In the genomic region with DNA sequence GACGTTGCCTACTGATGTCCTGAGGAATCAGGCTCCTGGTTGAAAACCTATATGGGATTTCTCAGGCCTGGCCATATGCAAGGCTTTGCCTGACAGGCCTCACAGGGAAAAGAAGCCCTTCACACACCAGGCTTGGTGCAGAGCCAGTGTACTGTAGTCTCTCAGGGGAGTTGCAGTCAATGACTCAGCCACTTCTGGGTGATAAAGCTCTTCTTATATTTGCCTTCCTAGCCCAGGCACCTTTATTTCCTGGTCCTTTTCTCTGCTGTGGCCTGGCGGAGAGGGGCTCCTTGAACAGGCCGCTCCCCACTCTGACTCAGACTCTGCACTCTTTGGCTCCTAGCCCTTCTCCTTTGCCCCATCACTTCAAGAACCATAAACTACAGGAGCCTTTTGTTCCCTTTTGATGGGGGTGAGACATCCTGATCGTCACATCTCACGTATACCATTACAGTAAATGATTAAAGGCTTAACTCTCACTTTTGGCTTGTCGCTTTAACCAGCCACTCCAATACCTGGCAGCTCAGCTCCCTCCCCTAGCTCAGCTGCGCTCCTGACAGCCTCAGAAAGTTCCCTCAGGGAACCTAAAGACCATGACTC, we compare ENCODE assay signal across 8 cellular contexts. TPM values are rescaled to one million over a fixed set of nuclear protein-coding genes. Genes with fewer than 3 reads are reported as not detected.
A peak's percentile ranks its signal among the peaks of the same experiment; 100 is the strongest.
DNase-seq lines count a peak whose midpoint lies in the region; ATAC-seq and TF ChIP-seq lines count a peak whose summit lies in the region.

No MANE protein-coding gene starts in this region.

- peak overlapping the region; percentile 18 for H2AK5ac ChIP-seq in trophoblast cell (ENCODE audit: low read length)

- no peak overlapping the region for H3K4me3 ChIP-seq in BLaER1 treated with 17β-estradiol and CSF1 and Interleukin-3, amounts not matched to agents 10 nM and 100 nM
- H3K4me3 ChIP-seq in esophagus squamous epithelium = no peak overlapping the region
- H3K4me3 ChIP-seq in trophoblast cell (ENCODE audit: low read depth, low read length) = no peak overlapping the region

- WGBS in esophagus squamous epithelium, 2 donors = 46 to 63% methylated on average over 7 of the region's 7 CpGs
- no CpG with 5 or more reads among the region's 7 CpGs for WGBS in trophoblast cell (ENCODE audit: extremely low coverage, insufficient coverage, insufficient read length)

- peak overlapping the region; percentile 89 for H4K8ac ChIP-seq in trophoblast cell (ENCODE audit: low read depth, low read length)

- no peak overlapping the region for H3K23ac ChIP-seq in trophoblast cell (ENCODE audit: low read length)

- intact Hi-C loops in esophagus squamous epithelium (cut with DNase I) = no loop called here

- peak overlapping the region; percentile 35 for H2BK120ac ChIP-seq in trophoblast cell (ENCODE audit: insufficient read depth, low read length, poor library complexity)

- H2BK5ac ChIP-seq in trophoblast cell (ENCODE audit: low read depth, low read length, poor library complexity) = peak overlapping the region; percentile 87

- H3K4ac ChIP-seq in trophoblast cell (ENCODE audit: low read depth, low read length) = no peak overlapping the region

- peak overlapping the region; percentile 96 for H4K91ac ChIP-seq in trophoblast cell (ENCODE audit: low read depth, low read length)

- H3K36me3 ChIP-seq in BLaER1 treated with 17β-estradiol and CSF1 and Interleukin-3, amounts not matched to agents 10 nM and 100 nM = peaks cover 0 to 28% (median 0%) of the 10 kb centered on the region in 11 experiments; a peak in 4 of 22 replicates
- no peaks in the 10 kb centered on the region for H3K36me3 ChIP-seq in esophagus squamous epithelium
- H3K36me3 ChIP-seq in trophoblast cell (ENCODE audit: control insufficient read depth in 1 of 2, insufficient read depth in 2 of 2, low read length in 2 of 2) = no peaks in the 10 kb centered on the region

- peak overlapping the region in 8 of 11 experiments; percentile 10 to 79 (median 44); a peak in 15 of 22 replicates for H3K27ac ChIP-seq in BLaER1 treated with 17β-estradiol and CSF1 and Interleukin-3, amounts not matched to agents 10 nM and 100 nM
- H3K27ac ChIP-seq in esophagus squamous epithelium (peak overlapping the region; percentile 29 to 64 (median 56)), trophoblast cell (ENCODE audit: low read depth, low read length) (peak overlapping the region; percentile 94)

- peaks cover 10 to 26% (median 15%) of the 10 kb centered on the region in 10 experiments for H3K4me1 ChIP-seq in BLaER1 treated with 17β-estradiol and CSF1 and Interleukin-3, amounts not matched to agents 10 nM and 100 nM
- peaks cover 0 to 21% (median 0%) of the 10 kb centered on the region in 3 donors for H3K4me1 ChIP-seq in esophagus squamous epithelium
- peaks cover 12 to 16% of the 10 kb centered on the region in 2 experiments for H3K4me1 ChIP-seq in trophoblast cell (ENCODE audit: control insufficient read depth in 1 of 2, insufficient read depth in 2 of 2, low read length in 2 of 2)

- peak overlapping the region; percentile 91 for H3K18ac ChIP-seq in trophoblast cell (ENCODE audit: low read length)

- peak overlapping the region in 2 of 11 experiments; percentile 30 to 49; a peak in 3 of 22 replicates for H3K9ac ChIP-seq in BLaER1 treated with 17β-estradiol and CSF1 and Interleukin-3, amounts not matched to agents 10 nM and 100 nM
- H3K9ac ChIP-seq in trophoblast cell (ENCODE audit: low read length) = no peak overlapping the region

- peak overlapping the region; percentile 60 for H4K12ac ChIP-seq in trophoblast cell (ENCODE audit: low read depth, low read length)

- peaks cover 15% of the 10 kb centered on the region for H3K79me1 ChIP-seq in trophoblast cell (ENCODE audit: low read length)

- peak overlapping the region in 9 of 11 experiments; percentile 12 to 49 (median 36); a peak in 15 of 22 replicates for H3K4me2 ChIP-seq in BLaER1 treated with 17β-estradiol and CSF1 and Interleukin-3, amounts not matched to agents 10 nM and 100 nM
- peak overlapping the region; percentile 17 for H3K4me2 ChIP-seq in trophoblast cell (ENCODE audit: low read length)

- H2AFZ ChIP-seq in trophoblast cell (ENCODE audit: insufficient read depth, low read length, poor library complexity) = peak overlapping the region; percentile 56

- no peaks in the 10 kb centered on the region for H3K9me3 ChIP-seq in BLaER1 treated with 17β-estradiol and CSF1 and Interleukin-3, amounts not matched to agents 10 nM and 100 nM (replicated peaks in 1 of 11)
- no peaks in the 10 kb centered on the region for H3K9me3 ChIP-seq in esophagus squamous epithelium
- H3K9me3 ChIP-seq in trophoblast cell (ENCODE audit: insufficient read depth, low read depth, low read length) = no peaks in the 10 kb centered on the region

- peak; percentile 85 for DNase-seq in NCI-H69 (lab: John Stamatoyannopoulos, UW)
- no peak for DNase-seq in esophagus squamous epithelium (lab: John Stamatoyannopoulos, UW)
- peak; percentile 15 to 54 for DNase-seq in trophoblast cell
- no peak for DNase-seq in NCI-H2227 (lab: John Stamatoyannopoulos, UW; ENCODE audit: unreplicated experiment)
- no peak for DNase-seq in activated CD8-positive, alpha-beta memory T cell treated with anti-CD3 and anti-CD28 coated beads, Interleukin-2, amount 50 U/mL, for 4 hours
- no peak for DNase-seq in UCSD-AML1 (lab: John Stamatoyannopoulos, UW; ENCODE audit: unreplicated experiment)

- peak overlapping the region; percentile 95 for H3K14ac ChIP-seq in trophoblast cell (ENCODE audit: low read length)

- no peak for TF ChIP-seq CTCF in esophagus squamous epithelium (IDR thresholded peaks at IDR 0.05)

- no peaks in the 10 kb centered on the region for H3K27me3 ChIP-seq in BLaER1 treated with 17β-estradiol and CSF1 and Interleukin-3, amounts not matched to agents 10 nM and 100 nM
- no peaks in the 10 kb centered on the region for H3K27me3 ChIP-seq in esophagus squamous epithelium
- no peaks in the 10 kb centered on the region for H3K27me3 ChIP-seq in trophoblast cell (ENCODE audit: insufficient read depth, low read length)

- H4K20me1 ChIP-seq in BLaER1 treated with 17β-estradiol and CSF1 and Interleukin-3, amounts not matched to agents 10 nM and 100 nM = peaks cover 0 to 5% (median 0%) of the 10 kb centered on the region in 11 experiments; a peak in 2 of 22 replicates

- peak overlapping the region; percentile 79 for H2BK12ac ChIP-seq in trophoblast cell (ENCODE audit: low read length)

- peaks cover 5% of the 10 kb centered on the region for H3K79me2 ChIP-seq in trophoblast cell (ENCODE audit: control insufficient read depth, insufficient read depth, low read length, poor library complexity)

- ATAC-seq in HG02642 (IDR thresholded peaks at IDR 0.05; ENCODE audit: poor library complexity, unreplicated experiment) = peak; percentile 56

- TF ChIP-seq POLR2A in esophagus squamous epithelium (IDR thresholded peaks at IDR 0.05) = no peak

RNA-seq across cellular contexts. Expression of a gene that starts 33.5 kb away (rescaled TPM):
- 10 to 100 TPM in 1 of 4 donors, 1 to 10 TPM in 3; 3.0 to 27.1 (median 9.1) TPM for total RNA-seq in esophagus squamous epithelium
- 24.0 and 24.3 TPM in 2 replicates for polyA plus RNA-seq in trophoblast cell (2013)

Comparison
In these comparisons a context has a peak if more than half of its experiments do, and no peak if none do; other contexts are left out.
1. H3K27ac ChIP-seq: peak in every context shown above with its lines; median percentile 94 in trophoblast cell; 56 in esophagus squamous epithelium; 44 in BLaER1 treated with 17β-estradiol and CSF1 and Interleukin-3, amounts not matched to agents 10 nM and 100 nM.
2. DNase-seq: peak in NCI-H69 (single experiment) and trophoblast cell (2 of 2); none in esophagus squamous epithelium (single experiment), NCI-H2227 (single experiment), activated CD8-positive, alpha-beta memory T cell treated with anti-CD3 and anti-CD28 coated beads, Interleukin-2, amount 50 U/mL, for 4 hours (single experiment) and UCSD-AML1 (single experiment).